8 cellular contexts compared by ENCODE assay signal in the genomic region with DNA sequence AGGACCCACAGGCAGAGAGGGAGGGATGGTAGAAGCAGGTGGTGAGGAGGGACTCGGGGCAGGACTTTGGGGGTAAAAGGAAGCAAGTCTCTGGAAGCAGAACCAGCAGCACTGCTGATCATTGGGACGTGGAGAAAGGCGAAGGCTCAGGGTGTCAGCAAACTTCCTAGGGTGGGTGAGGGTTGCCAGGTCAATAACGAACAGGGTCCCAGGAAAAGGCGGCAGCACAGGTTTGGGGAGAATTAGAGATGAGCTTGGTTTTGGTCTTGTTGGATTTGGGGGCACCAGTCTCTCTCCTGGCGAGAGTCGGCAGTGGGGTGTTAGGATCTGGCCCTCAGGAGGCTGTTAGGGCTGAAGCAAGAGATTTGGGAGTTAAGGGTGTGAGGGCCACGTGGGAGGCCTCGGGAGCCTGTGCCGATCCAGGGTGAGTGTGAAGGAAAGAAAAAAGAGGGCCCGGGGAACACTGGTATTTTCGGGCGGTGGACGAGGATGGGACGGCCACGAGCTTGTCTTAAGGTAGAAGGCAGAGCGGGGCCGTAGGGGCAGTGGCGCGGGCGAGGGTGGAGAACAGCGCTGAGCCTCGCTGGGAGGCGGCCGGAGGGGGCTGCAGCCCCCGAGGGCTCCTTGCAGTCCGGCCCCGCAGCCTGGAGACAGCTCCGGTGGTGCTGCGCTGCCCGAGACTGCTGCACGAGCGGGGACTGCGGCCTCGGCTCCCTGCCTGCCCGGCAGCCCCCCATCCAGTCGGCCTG. TPM values are rescaled to one million over a fixed set of nuclear protein-coding genes. Genes with fewer than 3 reads are reported as not detected.
DNase-seq lines count a peak whose midpoint lies in the region; ATAC-seq and TF ChIP-seq lines count a peak whose summit lies in the region.

No MANE protein-coding gene starts in this region.

- H3K27ac ChIP-seq in heart right ventricle (peak overlapping the region in 6 of 10 donors; percentile 32 to 78 (median 65)), brain microvascular endothelial cell (peak overlapping the region; percentile 75), mesodermal cell (ENCODE audit: low read depth, low read length, severe bottlenecking) (no peak overlapping the region), urinary bladder (ENCODE audit: low read depth) (no peak overlapping the region)

- H3K4me3 ChIP-seq in heart right ventricle: peak overlapping the region; percentile 9 to 71 (median 61)
- peak overlapping the region; percentile 83 for H3K4me3 ChIP-seq in brain microvascular endothelial cell (ENCODE audit: low read depth, low read length)
- peak overlapping the region; percentile 50 for H3K4me3 ChIP-seq in mesodermal cell (ENCODE audit: extremely low read depth, insufficient read depth, low read length, poor library complexity, severe bottlenecking)
- H3K4me3 ChIP-seq in urinary bladder (ENCODE audit: low read depth, low read length): peak overlapping the region; percentile 53

- H3K4me1 ChIP-seq in heart right ventricle (peaks cover 6 to 58% (median 18%) of the 10 kb centered on the region in 9 donors), mesodermal cell (ENCODE audit: control insufficient read depth, insufficient read depth, low read length, poor library complexity, severe bottlenecking) (no peaks in the 10 kb centered on the region), urinary bladder (ENCODE audit: insufficient read depth) (no peaks in the 10 kb centered on the region)

- no peak for TF ChIP-seq CTCF in heart right ventricle (IDR thresholded peaks at IDR 0.05)
- no peak for TF ChIP-seq CTCF in brain microvascular endothelial cell (IDR thresholded peaks at IDR 0.05; ENCODE audit: low read depth, low read length, missing control alignments)

- 21% methylated on average over 32 to 37 of the region's 37 CpGs for WGBS in heart right ventricle, 2 donors
- 17 to 27% methylated on average over 30 to 37 of the region's 37 CpGs for WGBS in mesodermal cell (ENCODE audit: insufficient coverage in 2 of 2), 2 experiments
- WGBS in urinary bladder: 25% methylated on average over 37 of the region's 37 CpGs

- ATAC-seq in heart right ventricle: peak in 3 of 8 donors; percentile 2 to 21 (median 3)

- intact Hi-C loops in heart right ventricle (cut with DNase I): loop anchor here in 2 of 10 donors (10.0 kb wide), 1 partner anchor 51 kb away; the partner anchor contains the start of genes TTC19 (in 2 of the 2) and ZSWIM7 (in 2 of the 2)
- intact Hi-C loops in cardiac septum (cut with DNase I): no loop called here

- in situ Hi-C loops in brain microvascular endothelial cell (cut with HindIII; ENCODE audit: low pct_ligation_motif_present, low sequenced_read_pairs): no loop called here

- H3K27me3 ChIP-seq in heart right ventricle: peaks cover 0 to 27% (median 7%) of the 10 kb centered on the region in 7 donors
- H3K27me3 ChIP-seq in brain microvascular endothelial cell (replicated peaks): no peaks in the 10 kb centered on the region

- H3K9me3 ChIP-seq in heart right ventricle (peaks cover 0 to 4% (median 0%) of the 10 kb centered on the region in 11 donors), mesodermal cell (ENCODE audit: control insufficient read depth, low read length) (no peaks in the 10 kb centered on the region)

- no peak for DNase-seq in heart right ventricle
- DNase-seq in cardiac septum (ENCODE audit: low spot score): no peak
- no peak for DNase-seq in brain microvascular endothelial cell
- DNase-seq in GM19240 (ENCODE audit: insufficient read length, low spot score): no peak
- no peak for DNase-seq in NCI-H748 (lab: John Stamatoyannopoulos, UW; ENCODE audit: unreplicated experiment)
- DNase-seq in NCI-H524 treated with DMSO at 0.1 percent for 48 hours (lab: John Stamatoyannopoulos, UW): no peak

- no peaks in the 10 kb centered on the region for H3K36me3 ChIP-seq in heart right ventricle
- H3K36me3 ChIP-seq in brain microvascular endothelial cell (replicated peaks): no peaks in the 10 kb centered on the region
- no peaks in the 10 kb centered on the region for H3K36me3 ChIP-seq in mesodermal cell (ENCODE audit: control insufficient read depth, insufficient read depth, low read length)
- H3K36me3 ChIP-seq in urinary bladder (ENCODE audit: insufficient read depth): no peaks in the 10 kb centered on the region

RNA-seq across cellular contexts. Expression of gene ADORA2B, which starts 0.8 kb away (rescaled TPM):
- total RNA-seq in heart right ventricle: 1 to 10 TPM in 2 of 10 donors, under 1 TPM in 8; 0.18 to 2.0 (median 0.64) TPM
- polyA plus RNA-seq in heart right ventricle: under 1 TPM; 0.59 to 0.67 TPM
- total RNA-seq in cardiac septum: 1.3 TPM
- 4.0 TPM for polyA plus RNA-seq in mesodermal cell (2013, experiment 1 of 2)
- 4.2 TPM for polyA plus RNA-seq in mesodermal cell (2013, experiment 2 of 2)
- total RNA-seq in urinary bladder: 5.9 TPM
- polyA plus RNA-seq in urinary bladder: 2.6 TPM

RNA-seq across cellular contexts. Expression of gene ZSWIM7, which starts 55.4 kb away (rescaled TPM):
- 10 to 100 TPM; 28.5 to 41.8 (median 34.1) TPM for total RNA-seq in heart right ventricle
- polyA plus RNA-seq in heart right ventricle: 10 to 100 TPM; 33.3 to 50.7 TPM
- 17.8 TPM for total RNA-seq in cardiac septum
- 48.1 TPM for polyA plus RNA-seq in mesodermal cell (2013, experiment 1 of 2)
- 48.6 TPM for polyA plus RNA-seq in mesodermal cell (2013, experiment 2 of 2)
- total RNA-seq in urinary bladder: 18.9 TPM
- polyA plus RNA-seq in urinary bladder: 35.6 TPM

RNA-seq across cellular contexts. Expression of gene TTC19, which starts 55.5 kb away (rescaled TPM):
- total RNA-seq in heart right ventricle (10 to 100 TPM; 25.1 to 41.1 (median 28.2) TPM), cardiac septum (29.0 TPM), urinary bladder (32.7 TPM)
- polyA plus RNA-seq in heart right ventricle (10 to 100 TPM; 10.8 to 19.4 TPM), urinary bladder (17.3 TPM)
- polyA plus RNA-seq in mesodermal cell (2013, experiment 1 of 2): 28.6 TPM
- polyA plus RNA-seq in mesodermal cell (2013, experiment 2 of 2): 29.1 TPM

Comparison
In these comparisons a context has a peak if more than half of its experiments do, and no peak if none do; other contexts are left out.
1. H3K27ac ChIP-seq: peak in heart right ventricle (6 of 10) and brain microvascular endothelial cell (single experiment); none in mesodermal cell (single experiment) and urinary bladder (single experiment).
2. Peak in every context shown above with its lines, with median percentiles within 50 percentile points of each other: H3K4me3 ChIP-seq.